In the genomic region with DNA sequence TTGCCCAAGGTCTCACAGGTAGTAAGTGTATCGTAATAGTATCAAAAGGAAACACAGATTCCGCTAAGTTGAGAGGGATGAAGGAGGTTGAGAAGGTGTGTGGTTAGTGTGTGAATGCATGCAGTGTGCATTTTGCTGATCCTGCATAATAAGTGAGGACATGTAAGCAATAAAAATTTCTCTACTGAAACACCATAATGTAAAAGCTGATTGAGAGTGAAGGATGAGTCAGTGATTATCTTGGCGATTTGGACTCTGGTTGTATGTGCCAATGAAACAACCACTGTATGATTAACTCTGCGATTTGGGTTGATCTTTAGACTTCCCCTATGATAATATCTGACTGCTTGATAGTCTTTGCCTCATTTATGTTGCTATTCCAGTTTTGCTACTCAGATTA, we compare ENCODE assay signal across 13 cellular contexts. TPM values are rescaled to one million over a fixed set of nuclear protein-coding genes. Genes with fewer than 3 reads are reported as not detected.
DNase-seq lines count a peak whose midpoint lies in the region; ATAC-seq, FAIRE-seq and TF ChIP-seq lines count a peak whose summit lies in the region.
"Had no signal": no experiment of that assay in that cellular context is flagged by ENCODE, and none has a peak within 500 bp of the region (broad histone marks: within the 10 kb centered on the region; RNA-seq: fewer than 3 reads in every experiment).

No MANE protein-coding gene starts in this region.

- in situ Hi-C loops in brain microvascular endothelial cell (cut with HindIII; ENCODE audit: low pct_ligation_motif_present, low sequenced_read_pairs), result no loop called here
- in situ Hi-C loops in HepG2 (cut with HindIII; ENCODE audit: extremely low pct_ligation_motif_present, low pct_unique_long_range_greater_than_20kb), result no loop called here
- in situ Hi-C loops in G401 (cut with HindIII; ENCODE audit: low sequenced_read_pairs), result no loop called here

- peaks cover 6% of the 10 kb centered on the region for H3K36me3 ChIP-seq in CD8-positive, alpha-beta memory T cell (ENCODE audit: insufficient read depth, low read length)
- peaks cover 8% of the 10 kb centered on the region for H3K36me3 ChIP-seq in brain microvascular endothelial cell (replicated peaks)
- peaks cover 7 to 32% of the 10 kb centered on the region in 2 experiments for H3K36me3 ChIP-seq in HepG2 (replicated peaks in 1 of 2; ENCODE audit: control insufficient read depth in 1 of 2, insufficient read depth in 2 of 2, low read length in 2 of 2)
- H3K36me3 ChIP-seq in mesendoderm (ENCODE audit: control insufficient read depth, insufficient read depth, low read length), result no peaks in the 10 kb centered on the region

- H3K9ac ChIP-seq in HepG2 (ENCODE audit: insufficient read depth, low read depth, low read length) (no peak overlapping the region), mesendoderm (ENCODE audit: low read length) (no peak overlapping the region)
- H3K9ac ChIP-seq: KMS-11 had no signal

- H3K9me3 Mint-ChIP-seq in CD8-positive, alpha-beta memory T cell, result no peaks in the 10 kb centered on the region
- H3K9me3 Mint-ChIP-seq: CD4-positive, alpha-beta T cell; dendritic cell treated with granulocyte-macrophage colony-stimulating factor and Interleukin-4, amounts not matched to agents 40 ng/mL and 50 ng/mL, for 4 days; T-cell had no signal

- H3K56ac ChIP-seq in mesendoderm (ENCODE audit: low read length), result no peak overlapping the region

- H4K8ac ChIP-seq in mesendoderm (ENCODE audit: low read depth, low read length), result no peak overlapping the region

- CTCF ChIA-PET in CD8-positive, alpha-beta memory T cell (lab: Charles Lee), result no interaction called here
- CTCF ChIA-PET in HepG2 (lab: Yijun Ruan, JAX; ENCODE audit: low intra/inter-chr PET ratio, low total read pairs), result no interaction called here

- no peak overlapping the region for H2BK15ac ChIP-seq in mesendoderm (replicated peaks; ENCODE audit: low read depth)

- no peak overlapping the region for H4K5ac ChIP-seq in mesendoderm (ENCODE audit: low read length)

- H3K4me1 Mint-ChIP-seq in CD8-positive, alpha-beta memory T cell, result peaks cover 25 to 50% (median 49%) of the 10 kb centered on the region in 3 donors

- H3K23ac ChIP-seq in mesendoderm (ENCODE audit: low read length), result no peak overlapping the region

- H3K18ac ChIP-seq in mesendoderm (ENCODE audit: low read length), result no peak overlapping the region

- peaks cover 58% of the 10 kb centered on the region for H3K79me2 ChIP-seq in HepG2 (ENCODE audit: insufficient read depth, low read length)
- peaks cover 37% of the 10 kb centered on the region for H3K79me2 ChIP-seq in mesendoderm (ENCODE audit: control insufficient read depth, insufficient read depth, low read length)

- no peak for TF ChIP-seq CTCF in brain microvascular endothelial cell (IDR thresholded peaks at IDR 0.05; ENCODE audit: low read depth, low read length, missing control alignments)
- TF ChIP-seq CTCF in HepG2 (CRISPR knock-in tag; IDR thresholded peaks at IDR 0.05), result no peak

- no peak for TF ChIP-seq RAD21 in HepG2 (CRISPR knock-in tag; IDR thresholded peaks at IDR 0.05)

- no peaks in the 10 kb centered on the region for H3K27me3 ChIP-seq in CD8-positive, alpha-beta memory T cell (ENCODE audit: insufficient read depth, low read length, poor library complexity, severe bottlenecking)
- H3K27me3 ChIP-seq in brain microvascular endothelial cell (replicated peaks), result no peaks in the 10 kb centered on the region
- no peaks in the 10 kb centered on the region for H3K27me3 ChIP-seq in HepG2 (ENCODE audit: control insufficient read depth in 1 of 2, insufficient read depth in 2 of 2, low read length in 2 of 2)
- no peaks in the 10 kb centered on the region for H3K27me3 ChIP-seq in mesendoderm (ENCODE audit: insufficient read depth, low read length, poor library complexity)

- POLR2A ChIA-PET in CD8-positive, alpha-beta memory T cell (lab: Charles Lee), result no interaction called here
- POLR2A ChIA-PET in HepG2 (lab: Yijun Ruan, JAX), result interaction anchor here (0.8 kb wide), 1 partner anchor 18 kb away, joined by 4 read pairs; a partner anchor contains a TSS

- H3K27ac Mint-ChIP-seq in CD8-positive, alpha-beta memory T cell, result peak overlapping the region in 5 of 8 donors; percentile 1 to 64 (median 3)
- H3K27ac Mint-ChIP-seq: CD4-positive, alpha-beta T cell; dendritic cell treated with granulocyte-macrophage colony-stimulating factor and Interleukin-4, amounts not matched to agents 40 ng/mL and 50 ng/mL, for 4 days; T-cell had no signal

- WGBS in HepG2 (ENCODE audit: low lambda C conversion rate), result 80% methylated on average over 4 of the region's 4 CpGs
- no CpG with 5 or more reads among the region's 4 CpGs for WGBS in mesendoderm (ENCODE audit: extremely low coverage, insufficient coverage, low lambda C conversion rate)

- no peak overlapping the region for H2BK5ac ChIP-seq in mesendoderm (ENCODE audit: low read length)

- no peak overlapping the region for H3K4ac ChIP-seq in mesendoderm (ENCODE audit: low read depth, low read length)

- TF ChIP-seq POLR2A in HepG2 (IDR thresholded peaks at IDR 0.05; ENCODE audit: insufficient read depth in 1 of 2, low read depth in 2 of 2, low read length in 2 of 2), result no peak

- DNase-seq in CD8-positive, alpha-beta memory T cell, result no peak
- DNase-seq in HTR-8/SVneo (ENCODE audit: insufficient read length, low spot score) (no peak), brain microvascular endothelial cell (peak; percentile 36), HepG2 (ENCODE audit: low spot score) (peak; percentile 64), ureter (ENCODE audit: low spot score) (no peak), mesendoderm (no peak), retina (no peak), G401 (ENCODE audit: low spot score) (no peak)
- DNase-seq: CD4-positive, alpha-beta T cell; NCI-H2081 treated with DMSO at 0.1 percent for 48 hours; T-cell had no signal

- intact Hi-C loops in HepG2 (cut with micrococcal nuclease; ENCODE audit: unreplicated experiment), result no loop called here

- H3K4me3 Mint-ChIP-seq in CD8-positive, alpha-beta memory T cell, result no peak overlapping the region
- H3K4me3 Mint-ChIP-seq: CD4-positive, alpha-beta T cell; dendritic cell treated with granulocyte-macrophage colony-stimulating factor and Interleukin-4, amounts not matched to agents 40 ng/mL and 50 ng/mL, for 4 days; T-cell had no signal

- FAIRE-seq in HTR-8/SVneo (lab: Jason Lieb, UNC), result peak; percentile 49
- FAIRE-seq in HepG2 (lab: Jason Lieb, UNC), result no peak

- H3K27ac ChIP-seq in CD8-positive, alpha-beta memory T cell (ENCODE audit: low read depth, low read length), result no peak overlapping the region
- H3K27ac ChIP-seq in brain microvascular endothelial cell (no peak overlapping the region), HepG2 (ENCODE audit: extremely low read length, insufficient read depth, low read length) (peak overlapping the region; percentile 13), mesendoderm (ENCODE audit: low read depth, low read length) (no peak overlapping the region)
- H3K27ac ChIP-seq: KMS-11 had no signal

- H3K4me2 ChIP-seq in HepG2 (ENCODE audit: low read depth, low read length) (no peak overlapping the region), mesendoderm (ENCODE audit: low read length) (no peak overlapping the region)
- H3K4me2 ChIP-seq: KMS-11 had no signal

- ATAC-seq in HepG2, result peak; percentile 82

- H3K4me1 ChIP-seq in CD8-positive, alpha-beta memory T cell (ENCODE audit: insufficient read depth, low read length), result peaks cover 9% of the 10 kb centered on the region
- H3K4me1 ChIP-seq in HepG2 (ENCODE audit: insufficient read depth, low read length) (peaks cover 32% of the 10 kb centered on the region), mesendoderm (ENCODE audit: control insufficient read depth, low read depth, low read length) (peaks cover 2% of the 10 kb centered on the region)

- peaks cover 0 to 31% (median 3%) of the 10 kb centered on the region in 3 donors for H3K36me3 Mint-ChIP-seq in CD8-positive, alpha-beta memory T cell

- no peak overlapping the region for H2AK5ac ChIP-seq in mesendoderm (ENCODE audit: low read length)

- H2AFZ ChIP-seq in HepG2 (ENCODE audit: low read length), result no peak overlapping the region

- no peaks in the 10 kb centered on the region for H3K9me3 ChIP-seq in CD8-positive, alpha-beta memory T cell (ENCODE audit: low read length)
- no peaks in the 10 kb centered on the region for H3K9me3 ChIP-seq in HepG2 (ENCODE audit: low read length)

- H2BK120ac ChIP-seq in mesendoderm (ENCODE audit: low read depth, low read length), result no peak overlapping the region

- H3K79me1 ChIP-seq in mesendoderm (ENCODE audit: low read length), result peaks cover 11% of the 10 kb centered on the region

- BruUV-seq in HepG2 (replicated peaks; lab: Mats Ljungman, UMichigan), result no TSS peak

- no peaks in the 10 kb centered on the region for H3K27me3 Mint-ChIP-seq in CD8-positive, alpha-beta memory T cell
- H3K27me3 Mint-ChIP-seq: CD4-positive, alpha-beta T cell; dendritic cell treated with granulocyte-macrophage colony-stimulating factor and Interleukin-4, amounts not matched to agents 40 ng/mL and 50 ng/mL, for 4 days; T-cell had no signal

- no peak overlapping the region for H3K4me3 ChIP-seq in CD8-positive, alpha-beta memory T cell (ENCODE audit: low read length)
- H3K4me3 ChIP-seq in brain microvascular endothelial cell (ENCODE audit: low read depth, low read length), result no peak overlapping the region
- no peak overlapping the region for H3K4me3 ChIP-seq in HepG2 (replicated peaks in 1 of 3; ENCODE audit: insufficient read depth in 1 of 3, low read depth in 2 of 3, low read length in 3 of 3)
- H3K4me3 ChIP-seq in mesendoderm (ENCODE audit: low read length), result no peak overlapping the region

- H4K20me1 ChIP-seq in HepG2 (ENCODE audit: insufficient read depth, low read length), result peaks cover 36% of the 10 kb centered on the region

- no peak for TF ChIP-seq EP300 in HepG2 (IDR thresholded peaks at IDR 0.05; ENCODE audit: low read depth in 2 of 2, low read length in 2 of 2)
- no peak for TF ChIP-seq EP300 in HepG2 (CRISPR knock-in tag; IDR thresholded peaks at IDR 0.05; ENCODE audit: borderline replicate concordance)

RNA-seq across cellular contexts. Expression of a gene that starts 16.7 kb away (rescaled TPM):
- total RNA-seq in CD8-positive, alpha-beta memory T cell, result 1 to 10 TPM; 2.6 to 4.0 TPM
- polyA plus RNA-seq in CD8-positive, alpha-beta memory T cell, result 0.43 TPM
- total RNA-seq in HepG2 (2016; rRNA removed; fragmentation: Illumina TruSeq; extraction: Trizol), result 0.14 and 0.40 TPM in 2 replicates
- not detected in 2 replicates for total RNA-seq in HepG2 (2016; cell fraction: cytosol; rRNA removed; fragmentation: Illumina TruSeq; extraction: Trizol; ENCODE audit: low read depth)
- 0.06 and 0.19 TPM in 2 replicates for total RNA-seq in HepG2 (2016; cell fraction: insoluble cytoplasmic fraction; rRNA removed; fragmentation: Illumina TruSeq; extraction: Trizol)
- total RNA-seq in HepG2 (2016; cell fraction: membrane; rRNA removed; fragmentation: Illumina TruSeq; extraction: Trizol), result 0.17 and 0.34 TPM in 2 replicates
- 0.37 and 0.41 TPM in 2 replicates for total RNA-seq in HepG2 (2016; cell fraction: nucleus; rRNA removed; fragmentation: Illumina TruSeq; extraction: Trizol)
- 1.5 TPM in 2 replicates for polyA plus RNA-seq in HepG2 (2011; rRNA removed)
- 0.45 and 0.46 TPM in 2 replicates for polyA plus RNA-seq in HepG2 (2011; cell fraction: cytosol; rRNA removed)
- polyA plus RNA-seq in HepG2 (2011; cell fraction: nucleus; rRNA removed), result 6.4 and 6.8 TPM in 2 replicates
- 1.1 and 1.5 TPM in 2 replicates for polyA plus RNA-seq in HepG2 (2012)
- not detected in 2 replicates for polyA plus RNA-seq in HepG2 (2016; cell fraction: cytosol; fragmentation: Illumina TruSeq; extraction: Trizol; ENCODE audit: low read depth)
- 0.13 and 0.63 TPM in 2 replicates for polyA plus RNA-seq in HepG2 (2016; cell fraction: insoluble cytoplasmic fraction; fragmentation: Illumina TruSeq; extraction: Trizol; ENCODE audit: low read depth)
- polyA plus RNA-seq in HepG2 (2016; cell fraction: membrane; fragmentation: Illumina TruSeq; extraction: Trizol; ENCODE audit: low read depth), result 0.09 and 0.24 TPM in 2 replicates
- 0.79 and 0.93 TPM in 2 replicates for polyA plus RNA-seq in HepG2 (2016; cell fraction: nucleus; fragmentation: Illumina TruSeq; extraction: Trizol; ENCODE audit: insufficient read depth, low read depth)
- 0.98 and 2.5 TPM in 2 replicates for polyA minus RNA-seq in HepG2 (2011; rRNA and poly(A)+ RNA removed; ENCODE audit: low replicate concordance)
- 0.59 TPM in 1 of 2 replicates, not detected in the other for polyA minus RNA-seq in HepG2 (2011; cell fraction: cytosol; rRNA and poly(A)+ RNA removed)
- polyA minus RNA-seq in HepG2 (2011; cell fraction: nucleus; rRNA and poly(A)+ RNA removed), result 0.90 and 1.4 TPM in 2 replicates
- 0.89 TPM for total RNA-seq in ureter
- 0.15 TPM for polyA plus RNA-seq in mesendoderm (2013, experiment 1 of 2)
- polyA plus RNA-seq in mesendoderm (2013, experiment 2 of 2), result 0.15 TPM
- 0.47 TPM in 1 of 2 replicates, not detected in the other for total RNA-seq in G401 (2014; rRNA removed; shearing (Covaris generic))

RNA-seq across cellular contexts. Expression of a gene that starts 17.4 kb away (rescaled TPM):
- 10 to 100 TPM; 58.4 to 61.9 TPM for total RNA-seq in CD8-positive, alpha-beta memory T cell
- polyA plus RNA-seq in CD8-positive, alpha-beta memory T cell, result 3.2 TPM
- total RNA-seq in HepG2 (2016; rRNA removed; fragmentation: Illumina TruSeq; extraction: Trizol) (60.3 and 66.0 TPM in 2 replicates), ureter (35.7 TPM)
- 53.2 and 61.0 TPM in 2 replicates for total RNA-seq in HepG2 (2016; cell fraction: cytosol; rRNA removed; fragmentation: Illumina TruSeq; extraction: Trizol; ENCODE audit: low read depth)
- total RNA-seq in HepG2 (2016; cell fraction: insoluble cytoplasmic fraction; rRNA removed; fragmentation: Illumina TruSeq; extraction: Trizol), result 59.1 and 65.9 TPM in 2 replicates
- 17.7 and 19.5 TPM in 2 replicates for total RNA-seq in HepG2 (2016; cell fraction: membrane; rRNA removed; fragmentation: Illumina TruSeq; extraction: Trizol)
- total RNA-seq in HepG2 (2016; cell fraction: nucleus; rRNA removed; fragmentation: Illumina TruSeq; extraction: Trizol), result 79.5 and 91.4 TPM in 2 replicates
- polyA plus RNA-seq in HepG2 (2011; rRNA removed), result 26.2 and 27.7 TPM in 2 replicates
- 23.3 and 35.2 TPM in 2 replicates for polyA plus RNA-seq in HepG2 (2011; cell fraction: cytosol; rRNA removed)
- polyA plus RNA-seq in HepG2 (2011; cell fraction: nucleus; rRNA removed), result 15.9 and 18.6 TPM in 2 replicates
- 33.8 and 36.9 TPM in 2 replicates for polyA plus RNA-seq in HepG2 (2012)
- 1.9 and 2.2 TPM in 2 replicates for polyA plus RNA-seq in HepG2 (2016; cell fraction: cytosol; fragmentation: Illumina TruSeq; extraction: Trizol; ENCODE audit: low read depth)
- 20.1 and 21.1 TPM in 2 replicates for polyA plus RNA-seq in HepG2 (2016; cell fraction: insoluble cytoplasmic fraction; fragmentation: Illumina TruSeq; extraction: Trizol; ENCODE audit: low read depth)
- 3.3 and 5.0 TPM in 2 replicates for polyA plus RNA-seq in HepG2 (2016; cell fraction: membrane; fragmentation: Illumina TruSeq; extraction: Trizol; ENCODE audit: low read depth)
- polyA plus RNA-seq in HepG2 (2016; cell fraction: nucleus; fragmentation: Illumina TruSeq; extraction: Trizol; ENCODE audit: insufficient read depth, low read depth), result 53.9 and 54.9 TPM in 2 replicates
- 296 and 353 TPM in 2 replicates for polyA minus RNA-seq in HepG2 (2011; rRNA and poly(A)+ RNA removed; ENCODE audit: low replicate concordance)
- polyA minus RNA-seq in HepG2 (2011; cell fraction: cytosol; rRNA and poly(A)+ RNA removed), result 42.8 and 47.8 TPM in 2 replicates
- 103 and 112 TPM in 2 replicates for polyA minus RNA-seq in HepG2 (2011; cell fraction: nucleus; rRNA and poly(A)+ RNA removed)
- 27.5 TPM for polyA plus RNA-seq in mesendoderm (2013, experiment 1 of 2)
- polyA plus RNA-seq in mesendoderm (2013, experiment 2 of 2), result 27.3 TPM
- 9.2 and 15.2 TPM in 2 replicates for total RNA-seq in G401 (2014; rRNA removed; shearing (Covaris generic))

RNA-seq across cellular contexts. Expression of a gene that starts 38.4 kb away (rescaled TPM):
- not detected for total RNA-seq in CD8-positive, alpha-beta memory T cell
- not detected for polyA plus RNA-seq in CD8-positive, alpha-beta memory T cell
- total RNA-seq in HepG2 (2016; rRNA removed; fragmentation: Illumina TruSeq; extraction: Trizol), result 0.07 and 0.08 TPM in 2 replicates
- total RNA-seq in HepG2 (2016; cell fraction: cytosol; rRNA removed; fragmentation: Illumina TruSeq; extraction: Trizol; ENCODE audit: low read depth), result 0.18 and 0.30 TPM in 2 replicates
- not detected in 2 replicates for total RNA-seq in HepG2 (2016; cell fraction: insoluble cytoplasmic fraction; rRNA removed; fragmentation: Illumina TruSeq; extraction: Trizol)
- total RNA-seq in HepG2 (2016; cell fraction: membrane; rRNA removed; fragmentation: Illumina TruSeq; extraction: Trizol), result 0.07 and 0.09 TPM in 2 replicates
- total RNA-seq in HepG2 (2016; cell fraction: nucleus; rRNA removed; fragmentation: Illumina TruSeq; extraction: Trizol), result not detected in 2 replicates
- polyA plus RNA-seq in HepG2 (2011; rRNA removed), result not detected in 2 replicates
- polyA plus RNA-seq in HepG2 (2011; cell fraction: cytosol; rRNA removed), result not detected in 2 replicates
- not detected in 2 replicates for polyA plus RNA-seq in HepG2 (2011; cell fraction: nucleus; rRNA removed)
- polyA plus RNA-seq in HepG2 (2012), result not detected in 2 replicates
- 0.11 and 0.16 TPM in 2 replicates for polyA plus RNA-seq in HepG2 (2016; cell fraction: cytosol; fragmentation: Illumina TruSeq; extraction: Trizol; ENCODE audit: low read depth)
- not detected in 2 replicates for polyA plus RNA-seq in HepG2 (2016; cell fraction: insoluble cytoplasmic fraction; fragmentation: Illumina TruSeq; extraction: Trizol; ENCODE audit: low read depth)
- 0.08 TPM in 1 of 2 replicates, not detected in the other for polyA plus RNA-seq in HepG2 (2016; cell fraction: membrane; fragmentation: Illumina TruSeq; extraction: Trizol; ENCODE audit: low read depth)
- polyA plus RNA-seq in HepG2 (2016; cell fraction: nucleus; fragmentation: Illumina TruSeq; extraction: Trizol; ENCODE audit: insufficient read depth, low read depth), result not detected in 2 replicates
- 0.22 TPM in 1 of 2 replicates, not detected in the other for polyA minus RNA-seq in HepG2 (2011; rRNA and poly(A)+ RNA removed; ENCODE audit: low replicate concordance)
- polyA minus RNA-seq in HepG2 (2011; cell fraction: cytosol; rRNA and poly(A)+ RNA removed), result not detected in 2 replicates
- not detected in 2 replicates for polyA minus RNA-seq in HepG2 (2011; cell fraction: nucleus; rRNA and poly(A)+ RNA removed)
- total RNA-seq in ureter, result not detected
- 0.01 TPM for polyA plus RNA-seq in mesendoderm (2013, experiment 1 of 2)
- 0.04 TPM for polyA plus RNA-seq in mesendoderm (2013, experiment 2 of 2)
- not detected in 2 replicates for total RNA-seq in G401 (2014; rRNA removed; shearing (Covaris generic))
- total RNA-seq: CD4-positive, alpha-beta T cell; T-cell had no signal

Comparison
In these comparisons a context has a peak if more than half of its experiments do, and no peak if none do; other contexts are left out.
1. DNase-seq: peak in brain microvascular endothelial cell (single experiment) and HepG2 (single experiment); none in CD8-positive, alpha-beta memory T cell (0 of 5), HTR-8/SVneo (single experiment), ureter (single experiment), mesendoderm (single experiment), retina (single experiment) and G401 (single experiment).